ENCODE assay signal across 26 cellular contexts in genomic region chr11:133908827-133909226, GRCh38.
"Had no signal": no experiment of that assay in that cellular context is flagged by ENCODE, and none has a peak within 500 bp of the region (broad histone marks: within the 10 kb centered on the region; RNA-seq: fewer than 3 reads in every experiment).

No MANE protein-coding gene starts in this region.

- H3K36me3 Mint-ChIP-seq: neural progenitor cell; stimulated activated naive B cell treated with anti-CD40 and anti-IgM and Interleukin-4, amounts not matched to agents 10 μg/mL and 1 μg/mL and 100 μg/mL, for 72 hours; type B pancreatic cell had no signal

- H3K9me3 Mint-ChIP-seq: naive thymus-derived CD4-positive, alpha-beta T cell; nephron; neural progenitor cell; stimulated activated naive B cell treated with anti-CD40 and anti-IgM and Interleukin-4, amounts not matched to agents 10 μg/mL and 1 μg/mL and 100 μg/mL, for 72 hours; stimulated activated naive CD8-positive, alpha-beta T cell treated with anti-CD3 and anti-CD28 coated beads, Interleukin-15, Interleukin-2, amounts not matched to agents 100 ng/mL and 50 ng/mL, for 24 hours; type B pancreatic cell had no signal

- H3K27ac ChIP-seq: neural progenitor cell, neutrophil, pancreas, psoas muscle, right lobe of liver, sigmoid colon, stomach, thoracic aorta, thyroid gland, tibial nerve, upper lobe of right lung, uterus had no signal

- H3K4me3 Mint-ChIP-seq: naive thymus-derived CD4-positive, alpha-beta T cell; nephron; neural progenitor cell; stimulated activated naive B cell treated with anti-CD40 and anti-IgM and Interleukin-4, amounts not matched to agents 10 μg/mL and 1 μg/mL and 100 μg/mL, for 72 hours; stimulated activated naive CD8-positive, alpha-beta T cell treated with anti-CD3 and anti-CD28 coated beads, Interleukin-15, Interleukin-2, amounts not matched to agents 100 ng/mL and 50 ng/mL, for 24 hours; type B pancreatic cell had no signal

- H3K27ac Mint-ChIP-seq: naive thymus-derived CD4-positive, alpha-beta T cell; nephron; neural progenitor cell; stimulated activated naive B cell treated with anti-CD40 and anti-IgM and Interleukin-4, amounts not matched to agents 10 μg/mL and 1 μg/mL and 100 μg/mL, for 72 hours; stimulated activated naive CD8-positive, alpha-beta T cell treated with anti-CD3 and anti-CD28 coated beads, Interleukin-15, Interleukin-2, amounts not matched to agents 100 ng/mL and 50 ng/mL, for 24 hours; type B pancreatic cell had no signal

- H3K36me3 ChIP-seq: neural progenitor cell, neutrophil, pancreas, right lobe of liver, upper lobe of right lung, uterus had no signal

- H3K4me2 ChIP-seq: neural progenitor cell had no signal

- H3K9ac ChIP-seq: neural progenitor cell had no signal

- ATAC-seq: naive thymus-derived CD4-positive, alpha-beta T cell; pancreas; psoas muscle; right cardiac atrium; right lobe of liver; stimulated activated naive B cell treated with anti-CD40 and anti-IgM and Interleukin-4, amounts not matched to agents 10 μg/mL and 1 μg/mL and 100 μg/mL, for 72 hours; upper lobe of right lung had no signal

- H3K27me3 ChIP-seq: neural progenitor cell, neutrophil, pancreas, right lobe of liver, sigmoid colon, stomach, thyroid gland, tibial nerve, upper lobe of right lung, uterus had no signal

- H3K4me1 ChIP-seq: neural progenitor cell, pancreas, psoas muscle, right lobe of liver, sigmoid colon, stomach, thyroid gland, tibial nerve, upper lobe of right lung, uterus had no signal

- H3K4me1 Mint-ChIP-seq: nephron, neural progenitor cell had no signal

- H3K9me3 ChIP-seq: neutrophil, pancreas, psoas muscle, right lobe of liver, sigmoid colon, stomach, thoracic aorta, thyroid gland, tibial nerve, upper lobe of right lung, uterus had no signal

- H2AFZ ChIP-seq: neural progenitor cell had no signal

- H3K4me3 ChIP-seq: neural progenitor cell, pancreas, psoas muscle, right lobe of liver, sigmoid colon, stomach, thoracic aorta, thyroid gland, tibial nerve, upper lobe of right lung, uterus had no signal

- DNase-seq: naive thymus-derived CD4-positive, alpha-beta T cell; nucleus accumbens; pancreas; right cardiac atrium; sigmoid colon; small intestine; stimulated activated CD4-positive, alpha-beta T cell treated with anti-CD3 and anti-CD28 coated beads, Interleukin-12 subunit alpha, Interleukin-12 subunit beta, amount 100 ng/mL, for 4 hours; stimulated activated CD4-positive, alpha-beta T cell treated with anti-CD3 and anti-CD28 coated beads, Interleukin-1b, Interleukin-23, amount 100 ng/mL, for 48 hours; stimulated activated CD4-positive, alpha-beta T cell treated with anti-CD3 and anti-CD28 coated beads, Interleukin-4, amount 100 ng/mL, for 1 hour; stimulated activated CD4-positive, alpha-beta T cell treated with anti-CD3 and anti-CD28 coated beads, Interleukin-4, amount 100 ng/mL, for 4 hours; stimulated activated CD8-positive, alpha-beta memory T cell treated with anti-CD3 and anti-CD28 coated beads, Interleukin-4, amount 100 ng/mL, for 48 hours; stimulated activated naive B cell treated with anti-CD40 and anti-IgM and Interleukin-4, amounts not matched to agents 10 μg/mL and 1 μg/mL and 100 μg/mL, for 72 hours; stimulated activated naive CD4-positive, alpha-beta T cell treated with Interleukin-2 at 50 U/mL for 16 hours; stomach; thyroid gland; upper lobe of right lung; uterus had no signal

- H3K27me3 Mint-ChIP-seq: naive thymus-derived CD4-positive, alpha-beta T cell; stimulated activated naive B cell treated with anti-CD40 and anti-IgM and Interleukin-4, amounts not matched to agents 10 μg/mL and 1 μg/mL and 100 μg/mL, for 72 hours; stimulated activated naive CD8-positive, alpha-beta T cell treated with anti-CD3 and anti-CD28 coated beads, Interleukin-15, Interleukin-2, amounts not matched to agents 100 ng/mL and 50 ng/mL, for 24 hours; type B pancreatic cell had no signal
